In the genomic region with DNA sequence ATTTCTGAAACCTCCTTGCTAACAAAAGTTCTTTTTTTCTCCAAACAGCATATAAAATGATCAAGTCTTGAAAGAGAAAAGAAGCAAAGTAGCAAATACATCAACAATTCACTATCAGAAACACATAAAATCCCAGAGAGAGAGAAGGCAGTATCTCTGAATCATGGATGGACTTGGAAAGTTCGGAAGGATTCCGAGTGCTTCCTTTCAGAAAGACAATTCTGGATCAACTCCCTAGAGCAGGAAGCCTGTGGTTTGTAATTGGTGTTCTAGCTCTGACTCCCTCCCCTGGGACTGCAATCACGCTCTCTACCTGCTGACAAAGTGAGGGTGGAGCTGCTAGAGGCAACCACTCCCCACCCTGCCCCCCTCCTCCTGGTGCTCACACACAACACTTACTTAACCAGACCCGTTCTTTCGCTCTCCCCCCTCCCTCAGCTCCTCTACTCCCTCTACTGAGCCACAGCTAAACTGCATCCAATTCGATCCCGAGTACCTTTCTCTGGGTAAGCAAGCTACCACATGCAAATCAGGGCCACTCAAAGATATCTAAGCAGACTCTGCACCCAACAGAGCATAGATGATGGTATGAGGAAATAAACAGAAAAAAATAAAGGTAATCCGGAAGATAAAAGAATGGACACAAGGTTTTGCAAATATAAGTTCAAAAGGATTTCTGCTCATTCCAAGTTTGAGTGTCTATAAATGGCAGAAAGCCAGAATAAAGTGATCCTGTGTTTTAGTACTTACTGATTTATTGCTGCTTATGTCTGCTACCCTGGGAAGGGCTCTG, we compare ENCODE assay signal across 1 cellular context.
TF ChIP-seq lines count a peak whose summit lies in the region.

A gene (minus strand): TSS at position 235 of the 793 bp plus-strand sequence. CDS start 1,957 bp downstream, outside the sequence.

TF ChIP-seq in HepG2, 621 proteins besides CTCF, POLR2A, EP300 and RAD21 (continued from another document and continues in another):
- TF ChIP-seq, protein P1, sequence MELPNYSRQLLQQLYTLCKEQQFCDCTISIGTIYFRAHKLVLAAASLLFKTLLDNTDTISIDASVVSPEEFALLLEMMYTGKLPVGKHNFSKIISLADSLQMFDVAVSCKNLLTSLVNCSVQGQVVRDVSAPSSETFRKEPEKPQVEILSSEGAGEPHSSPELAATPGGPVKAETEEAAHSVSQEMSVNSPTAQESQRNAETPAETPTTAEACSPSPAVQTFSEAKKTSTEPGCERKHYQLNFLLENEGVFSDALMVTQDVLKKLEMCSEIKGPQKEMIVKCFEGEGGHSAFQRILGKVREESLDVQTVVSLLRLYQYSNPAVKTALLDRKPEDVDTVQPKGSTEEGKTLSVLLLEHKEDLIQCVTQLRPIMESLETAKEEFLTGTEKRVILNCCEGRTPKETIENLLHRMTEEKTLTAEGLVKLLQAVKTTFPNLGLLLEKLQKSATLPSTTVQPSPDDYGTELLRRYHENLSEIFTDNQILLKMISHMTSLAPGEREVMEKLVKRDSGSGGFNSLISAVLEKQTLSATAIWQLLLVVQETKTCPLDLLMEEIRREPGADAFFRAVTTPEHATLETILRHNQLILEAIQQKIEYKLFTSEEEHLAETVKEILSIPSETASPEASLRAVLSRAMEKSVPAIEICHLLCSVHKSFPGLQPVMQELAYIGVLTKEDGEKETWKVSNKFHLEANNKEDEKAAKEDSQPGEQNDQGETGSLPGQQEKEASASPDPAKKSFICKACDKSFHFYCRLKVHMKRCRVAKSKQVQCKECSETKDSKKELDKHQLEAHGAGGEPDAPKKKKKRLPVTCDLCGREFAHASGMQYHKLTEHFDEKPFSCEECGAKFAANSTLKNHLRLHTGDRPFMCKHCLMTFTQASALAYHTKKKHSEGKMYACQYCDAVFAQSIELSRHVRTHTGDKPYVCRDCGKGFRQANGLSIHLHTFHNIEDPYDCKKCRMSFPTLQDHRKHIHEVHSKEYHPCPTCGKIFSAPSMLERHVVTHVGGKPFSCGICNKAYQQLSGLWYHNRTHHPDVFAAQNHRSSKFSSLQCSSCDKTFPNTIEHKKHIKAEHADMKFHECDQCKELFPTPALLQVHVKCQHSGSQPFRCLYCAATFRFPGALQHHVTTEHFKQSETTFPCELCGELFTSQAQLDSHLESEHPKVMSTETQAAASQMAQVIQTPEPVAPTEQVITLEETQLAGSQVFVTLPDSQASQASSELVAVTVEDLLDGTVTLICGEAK (IDR thresholded peaks at IDR 0.05), result no peak
- TF ChIP-seq, protein P1 (CRISPR knock-in tag; IDR thresholded peaks at IDR 0.05), result peak; percentile 80; the same call in 1 of the 2 replicates
- TF ChIP-seq, protein P2, sequence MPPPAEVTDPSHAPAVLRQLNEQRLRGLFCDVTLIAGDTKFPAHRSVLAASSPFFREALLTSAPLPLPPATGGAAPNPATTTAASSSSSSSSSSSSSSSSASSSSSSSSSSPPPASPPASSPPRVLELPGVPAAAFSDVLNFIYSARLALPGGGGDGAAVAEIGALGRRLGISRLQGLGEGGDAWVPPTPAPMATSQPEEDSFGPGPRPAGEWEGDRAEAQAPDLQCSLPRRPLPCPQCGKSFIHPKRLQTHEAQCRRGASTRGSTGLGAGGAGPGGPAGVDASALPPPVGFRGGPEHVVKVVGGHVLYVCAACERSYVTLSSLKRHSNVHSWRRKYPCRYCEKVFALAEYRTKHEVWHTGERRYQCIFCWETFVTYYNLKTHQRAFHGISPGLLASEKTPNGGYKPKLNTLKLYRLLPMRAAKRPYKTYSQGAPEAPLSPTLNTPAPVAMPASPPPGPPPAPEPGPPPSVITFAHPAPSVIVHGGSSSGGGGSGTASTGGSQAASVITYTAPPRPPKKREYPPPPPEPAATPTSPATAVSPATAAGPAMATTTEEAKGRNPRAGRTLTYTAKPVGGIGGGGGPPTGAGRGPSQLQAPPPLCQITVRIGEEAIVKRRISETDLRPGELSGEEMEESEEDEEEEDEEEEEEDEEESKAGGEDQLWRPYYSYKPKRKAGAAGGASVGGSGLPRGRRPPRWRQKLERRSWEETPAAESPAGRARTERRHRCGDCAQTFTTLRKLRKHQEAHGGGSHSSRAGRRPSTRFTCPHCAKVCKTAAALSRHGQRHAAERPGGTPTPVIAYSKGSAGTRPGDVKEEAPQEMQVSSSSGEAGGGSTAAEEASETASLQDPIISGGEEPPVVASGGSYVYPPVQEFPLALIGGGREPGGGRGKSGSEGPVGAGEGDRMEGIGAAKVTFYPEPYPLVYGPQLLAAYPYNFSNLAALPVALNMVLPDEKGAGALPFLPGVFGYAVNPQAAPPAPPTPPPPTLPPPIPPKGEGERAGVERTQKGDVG (CRISPR knock-in tag; IDR thresholded peaks at IDR 0.05; ENCODE audit: borderline replicate concordance), result peak; percentile 92; the same call in 1 of the 2 replicates
- TF ChIP-seq, protein P3, sequence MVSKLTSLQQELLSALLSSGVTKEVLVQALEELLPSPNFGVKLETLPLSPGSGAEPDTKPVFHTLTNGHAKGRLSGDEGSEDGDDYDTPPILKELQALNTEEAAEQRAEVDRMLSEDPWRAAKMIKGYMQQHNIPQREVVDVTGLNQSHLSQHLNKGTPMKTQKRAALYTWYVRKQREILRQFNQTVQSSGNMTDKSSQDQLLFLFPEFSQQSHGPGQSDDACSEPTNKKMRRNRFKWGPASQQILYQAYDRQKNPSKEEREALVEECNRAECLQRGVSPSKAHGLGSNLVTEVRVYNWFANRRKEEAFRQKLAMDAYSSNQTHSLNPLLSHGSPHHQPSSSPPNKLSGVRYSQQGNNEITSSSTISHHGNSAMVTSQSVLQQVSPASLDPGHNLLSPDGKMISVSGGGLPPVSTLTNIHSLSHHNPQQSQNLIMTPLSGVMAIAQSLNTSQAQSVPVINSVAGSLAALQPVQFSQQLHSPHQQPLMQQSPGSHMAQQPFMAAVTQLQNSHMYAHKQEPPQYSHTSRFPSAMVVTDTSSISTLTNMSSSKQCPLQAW (CRISPR knock-in tag; IDR thresholded peaks at IDR 0.05), result peak; percentile 98
- no peak for TF ChIP-seq ZNF7 (CRISPR knock-in tag; IDR thresholded peaks at IDR 0.05)
- TF ChIP-seq, protein P4, sequence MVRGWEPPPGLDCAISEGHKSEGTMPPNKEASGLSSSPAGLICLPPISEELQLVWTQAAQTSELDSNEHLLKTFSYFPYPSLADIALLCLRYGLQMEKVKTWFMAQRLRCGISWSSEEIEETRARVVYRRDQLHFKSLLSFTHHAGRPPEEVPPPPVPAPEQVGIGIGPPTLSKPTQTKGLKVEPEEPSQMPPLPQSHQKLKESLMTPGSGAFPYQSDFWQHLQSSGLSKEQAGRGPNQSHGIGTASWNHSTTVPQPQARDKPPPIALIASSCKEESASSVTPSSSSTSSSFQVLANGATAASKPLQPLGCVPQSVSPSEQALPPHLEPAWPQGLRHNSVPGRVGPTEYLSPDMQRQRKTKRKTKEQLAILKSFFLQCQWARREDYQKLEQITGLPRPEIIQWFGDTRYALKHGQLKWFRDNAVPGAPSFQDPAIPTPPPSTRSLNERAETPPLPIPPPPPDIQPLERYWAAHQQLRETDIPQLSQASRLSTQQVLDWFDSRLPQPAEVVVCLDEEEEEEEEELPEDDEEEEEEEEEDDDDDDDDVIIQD (CRISPR knock-in tag; IDR thresholded peaks at IDR 0.05; ENCODE audit: low read depth), result peak; percentile 73
- TF ChIP-seq ZNF331 (CRISPR knock-in tag; IDR thresholded peaks at IDR 0.05), result peak; percentile 79; the same call in 1 of the 2 replicates
- TF ChIP-seq, protein P5, sequence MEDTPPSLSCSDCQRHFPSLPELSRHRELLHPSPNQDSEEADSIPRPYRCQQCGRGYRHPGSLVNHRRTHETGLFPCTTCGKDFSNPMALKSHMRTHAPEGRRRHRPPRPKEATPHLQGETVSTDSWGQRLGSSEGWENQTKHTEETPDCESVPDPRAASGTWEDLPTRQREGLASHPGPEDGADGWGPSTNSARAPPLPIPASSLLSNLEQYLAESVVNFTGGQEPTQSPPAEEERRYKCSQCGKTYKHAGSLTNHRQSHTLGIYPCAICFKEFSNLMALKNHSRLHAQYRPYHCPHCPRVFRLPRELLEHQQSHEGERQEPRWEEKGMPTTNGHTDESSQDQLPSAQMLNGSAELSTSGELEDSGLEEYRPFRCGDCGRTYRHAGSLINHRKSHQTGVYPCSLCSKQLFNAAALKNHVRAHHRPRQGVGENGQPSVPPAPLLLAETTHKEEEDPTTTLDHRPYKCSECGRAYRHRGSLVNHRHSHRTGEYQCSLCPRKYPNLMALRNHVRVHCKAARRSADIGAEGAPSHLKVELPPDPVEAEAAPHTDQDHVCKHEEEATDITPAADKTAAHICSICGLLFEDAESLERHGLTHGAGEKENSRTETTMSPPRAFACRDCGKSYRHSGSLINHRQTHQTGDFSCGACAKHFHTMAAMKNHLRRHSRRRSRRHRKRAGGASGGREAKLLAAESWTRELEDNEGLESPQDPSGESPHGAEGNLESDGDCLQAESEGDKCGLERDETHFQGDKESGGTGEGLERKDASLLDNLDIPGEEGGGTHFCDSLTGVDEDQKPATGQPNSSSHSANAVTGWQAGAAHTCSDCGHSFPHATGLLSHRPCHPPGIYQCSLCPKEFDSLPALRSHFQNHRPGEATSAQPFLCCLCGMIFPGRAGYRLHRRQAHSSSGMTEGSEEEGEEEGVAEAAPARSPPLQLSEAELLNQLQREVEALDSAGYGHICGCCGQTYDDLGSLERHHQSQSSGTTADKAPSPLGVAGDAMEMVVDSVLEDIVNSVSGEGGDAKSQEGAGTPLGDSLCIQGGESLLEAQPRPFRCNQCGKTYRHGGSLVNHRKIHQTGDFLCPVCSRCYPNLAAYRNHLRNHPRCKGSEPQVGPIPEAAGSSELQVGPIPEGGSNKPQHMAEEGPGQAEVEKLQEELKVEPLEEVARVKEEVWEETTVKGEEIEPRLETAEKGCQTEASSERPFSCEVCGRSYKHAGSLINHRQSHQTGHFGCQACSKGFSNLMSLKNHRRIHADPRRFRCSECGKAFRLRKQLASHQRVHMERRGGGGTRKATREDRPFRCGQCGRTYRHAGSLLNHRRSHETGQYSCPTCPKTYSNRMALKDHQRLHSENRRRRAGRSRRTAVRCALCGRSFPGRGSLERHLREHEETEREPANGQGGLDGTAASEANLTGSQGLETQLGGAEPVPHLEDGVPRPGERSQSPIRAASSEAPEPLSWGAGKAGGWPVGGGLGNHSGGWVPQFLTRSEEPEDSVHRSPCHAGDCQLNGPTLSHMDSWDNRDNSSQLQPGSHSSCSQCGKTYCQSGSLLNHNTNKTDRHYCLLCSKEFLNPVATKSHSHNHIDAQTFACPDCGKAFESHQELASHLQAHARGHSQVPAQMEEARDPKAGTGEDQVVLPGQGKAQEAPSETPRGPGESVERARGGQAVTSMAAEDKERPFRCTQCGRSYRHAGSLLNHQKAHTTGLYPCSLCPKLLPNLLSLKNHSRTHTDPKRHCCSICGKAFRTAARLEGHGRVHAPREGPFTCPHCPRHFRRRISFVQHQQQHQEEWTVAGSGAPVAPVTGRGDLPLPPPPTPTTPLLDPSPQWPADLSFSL (CRISPR knock-in tag; IDR thresholded peaks at IDR 0.05), result no peak
- peak; percentile 58; the same call in 1 of the 2 replicates for TF ChIP-seq CHD2 (IDR thresholded peaks at IDR 0.05; ENCODE audit: low read depth, low read length)
- no peak for TF ChIP-seq RAD51 (IDR thresholded peaks at IDR 0.05; ENCODE audit: borderline replicate concordance)
- peak; percentile 56; the same call in 1 of the 2 replicates for TF ChIP-seq ZNF775 (CRISPR knock-in tag; IDR thresholded peaks at IDR 0.05; ENCODE audit: borderline replicate concordance)
- TF ChIP-seq TOPORS (CRISPR knock-in tag; IDR thresholded peaks at IDR 0.05), result peak; percentile 78; the same call in 1 of the 2 replicates
- TF ChIP-seq NCOA1 (CRISPR knock-in tag; IDR thresholded peaks at IDR 0.05), result 0 out of 2 replicates have a peak, but pooled peaks have one; percentile 31
- TF ChIP-seq ZEB1 (IDR thresholded peaks at IDR 0.05; ENCODE audit: insufficient replicate concordance, low read depth), result peak; percentile 92
- TF ChIP-seq REXO4 (CRISPR knock-in tag; IDR thresholded peaks at IDR 0.05; ENCODE audit: borderline replicate concordance), result no peak
- TF ChIP-seq THAP11 (CRISPR knock-in tag; IDR thresholded peaks at IDR 0.05), result peak; percentile 82
- TF ChIP-seq, protein P6, sequence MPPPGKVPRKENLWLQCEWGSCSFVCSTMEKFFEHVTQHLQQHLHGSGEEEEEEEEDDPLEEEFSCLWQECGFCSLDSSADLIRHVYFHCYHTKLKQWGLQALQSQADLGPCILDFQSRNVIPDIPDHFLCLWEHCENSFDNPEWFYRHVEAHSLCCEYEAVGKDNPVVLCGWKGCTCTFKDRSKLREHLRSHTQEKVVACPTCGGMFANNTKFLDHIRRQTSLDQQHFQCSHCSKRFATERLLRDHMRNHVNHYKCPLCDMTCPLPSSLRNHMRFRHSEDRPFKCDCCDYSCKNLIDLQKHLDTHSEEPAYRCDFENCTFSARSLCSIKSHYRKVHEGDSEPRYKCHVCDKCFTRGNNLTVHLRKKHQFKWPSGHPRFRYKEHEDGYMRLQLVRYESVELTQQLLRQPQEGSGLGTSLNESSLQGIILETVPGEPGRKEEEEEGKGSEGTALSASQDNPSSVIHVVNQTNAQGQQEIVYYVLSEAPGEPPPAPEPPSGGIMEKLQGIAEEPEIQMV (CRISPR knock-in tag; IDR thresholded peaks at IDR 0.05; ENCODE audit: low read depth), result peak; percentile 81
- no peak for TF ChIP-seq KLF13 (CRISPR knock-in tag; IDR thresholded peaks at IDR 0.05)
- TF ChIP-seq, protein P7, sequence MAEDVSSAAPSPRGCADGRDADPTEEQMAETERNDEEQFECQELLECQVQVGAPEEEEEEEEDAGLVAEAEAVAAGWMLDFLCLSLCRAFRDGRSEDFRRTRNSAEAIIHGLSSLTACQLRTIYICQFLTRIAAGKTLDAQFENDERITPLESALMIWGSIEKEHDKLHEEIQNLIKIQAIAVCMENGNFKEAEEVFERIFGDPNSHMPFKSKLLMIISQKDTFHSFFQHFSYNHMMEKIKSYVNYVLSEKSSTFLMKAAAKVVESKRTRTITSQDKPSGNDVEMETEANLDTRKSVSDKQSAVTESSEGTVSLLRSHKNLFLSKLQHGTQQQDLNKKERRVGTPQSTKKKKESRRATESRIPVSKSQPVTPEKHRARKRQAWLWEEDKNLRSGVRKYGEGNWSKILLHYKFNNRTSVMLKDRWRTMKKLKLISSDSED (CRISPR knock-in tag; IDR thresholded peaks at IDR 0.05), result no peak
- no peak for TF ChIP-seq ARHGAP35 (CRISPR knock-in tag; IDR thresholded peaks at IDR 0.05; ENCODE audit: borderline replicate concordance)
- 0 out of 2 replicates have a peak, but pooled peaks have one; percentile 67 for TF ChIP-seq ZNF766 (CRISPR knock-in tag; IDR thresholded peaks at IDR 0.05; ENCODE audit: borderline replicate concordance)
